ENCODE assay signal across 8 cellular contexts in genomic region chr17:69690531-69690930, GRCh38.
"Had no signal": no experiment of that assay in that cellular context is flagged by ENCODE, and none has a peak within 500 bp of the region (broad histone marks: within the 10 kb centered on the region; RNA-seq: fewer than 3 reads in every experiment).

No MANE protein-coding gene starts in this region.

- H3K9ac ChIP-seq: GM23248 had no signal

- H3K9me3 ChIP-seq: HAP-1 had no signal

- H3K4me3 ChIP-seq: GM23248, HAP-1, K562 had no signal

- DNase-seq: GM23248, GOT3, H7, IMR-90 had no signal

- FAIRE-seq: HTR-8/SVneo, K562 had no signal

- H2AFZ ChIP-seq: GM23248 had no signal

- H3K4me1 ChIP-seq: HAP-1 had no signal

- ATAC-seq: HCT116, K562 had no signal

- H3K36me3 ChIP-seq: HAP-1 had no signal

- H3K27ac ChIP-seq: GM23248 had no signal
